1 cellular context compared by ENCODE assay signal in the genomic region with DNA sequence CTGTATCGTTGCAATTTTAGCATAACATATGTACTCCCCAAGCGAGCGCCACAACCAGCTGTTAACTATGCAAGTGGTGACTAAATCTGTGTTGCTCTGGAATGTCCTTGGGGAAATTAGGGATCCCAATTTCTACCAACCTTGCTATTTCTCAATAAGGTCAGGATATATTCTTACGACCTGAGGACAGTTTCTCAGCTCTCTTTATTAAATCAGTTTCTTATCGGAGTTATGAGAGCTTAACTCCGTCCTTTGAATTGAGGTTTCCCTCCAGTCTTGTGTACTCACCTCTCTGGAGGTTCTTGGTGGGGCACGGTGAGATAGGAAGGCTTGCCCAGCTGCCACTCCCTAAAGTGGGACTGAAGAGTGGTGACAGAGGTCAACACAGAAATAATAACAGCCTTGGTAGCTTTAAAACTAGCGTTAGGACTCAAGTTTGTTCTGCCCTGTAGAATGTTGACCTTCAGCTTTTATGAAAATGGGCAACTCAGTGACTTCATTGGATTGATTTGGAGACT.
TF ChIP-seq lines count a peak whose summit lies in the region.

No MANE protein-coding gene starts in this region.

TF ChIP-seq in GM12878, 131 proteins besides CTCF, POLR2A, EP300 and RAD21:
- TF ChIP-seq SUPT20H (IDR thresholded peaks at IDR 0.05; ENCODE audit: borderline replicate concordance, control insufficient read depth, low read depth, low read length) = no peak
- no peak for TF ChIP-seq ASH2L (IDR thresholded peaks at IDR 0.05; ENCODE audit: borderline replicate concordance, low read depth)
- TF ChIP-seq RUNX3 (IDR thresholded peaks at IDR 0.05; ENCODE audit: low read length) = no peak
- no peak for TF ChIP-seq PBX3 (IDR thresholded peaks at IDR 0.05; ENCODE audit: insufficient replicate concordance, low read depth, low read length)
- TF ChIP-seq E2F8 (IDR thresholded peaks at IDR 0.05; ENCODE audit: low read depth, partially characterized antibody) = no peak
- no peak for TF ChIP-seq NR2F1 (conservative IDR thresholded peaks at IDR 0.05)
- TF ChIP-seq, protein P1, sequence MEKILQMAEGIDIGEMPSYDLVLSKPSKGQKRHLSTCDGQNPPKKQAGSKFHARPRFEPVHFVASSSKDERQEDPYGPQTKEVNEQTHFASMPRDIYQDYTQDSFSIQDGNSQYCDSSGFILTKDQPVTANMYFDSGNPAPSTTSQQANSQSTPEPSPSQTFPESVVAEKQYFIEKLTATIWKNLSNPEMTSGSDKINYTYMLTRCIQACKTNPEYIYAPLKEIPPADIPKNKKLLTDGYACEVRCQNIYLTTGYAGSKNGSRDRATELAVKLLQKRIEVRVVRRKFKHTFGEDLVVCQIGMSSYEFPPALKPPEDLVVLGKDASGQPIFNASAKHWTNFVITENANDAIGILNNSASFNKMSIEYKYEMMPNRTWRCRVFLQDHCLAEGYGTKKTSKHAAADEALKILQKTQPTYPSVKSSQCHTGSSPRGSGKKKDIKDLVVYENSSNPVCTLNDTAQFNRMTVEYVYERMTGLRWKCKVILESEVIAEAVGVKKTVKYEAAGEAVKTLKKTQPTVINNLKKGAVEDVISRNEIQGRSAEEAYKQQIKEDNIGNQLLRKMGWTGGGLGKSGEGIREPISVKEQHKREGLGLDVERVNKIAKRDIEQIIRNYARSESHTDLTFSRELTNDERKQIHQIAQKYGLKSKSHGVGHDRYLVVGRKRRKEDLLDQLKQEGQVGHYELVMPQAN (conservative IDR thresholded peaks at IDR 0.05) = no peak
- no peak for TF ChIP-seq SMARCA5 (IDR thresholded peaks at IDR 0.05)
- TF ChIP-seq NR2C1 (IDR thresholded peaks at IDR 0.05) = no peak
- TF ChIP-seq JUNB (IDR thresholded peaks at IDR 0.05) = no peak
- TF ChIP-seq ZSCAN29 (IDR thresholded peaks at IDR 0.05) = no peak
- TF ChIP-seq PAX8 (IDR thresholded peaks at IDR 0.05) = no peak
- TF ChIP-seq EED (IDR thresholded peaks at IDR 0.05; ENCODE audit: low read depth) = no peak
- no peak for TF ChIP-seq SIN3A (IDR thresholded peaks at IDR 0.05; ENCODE audit: low read depth, low read length)
- no peak for TF ChIP-seq ZBTB11 (CRISPR knock-in tag; IDR thresholded peaks at IDR 0.05)
